In the genomic region with DNA sequence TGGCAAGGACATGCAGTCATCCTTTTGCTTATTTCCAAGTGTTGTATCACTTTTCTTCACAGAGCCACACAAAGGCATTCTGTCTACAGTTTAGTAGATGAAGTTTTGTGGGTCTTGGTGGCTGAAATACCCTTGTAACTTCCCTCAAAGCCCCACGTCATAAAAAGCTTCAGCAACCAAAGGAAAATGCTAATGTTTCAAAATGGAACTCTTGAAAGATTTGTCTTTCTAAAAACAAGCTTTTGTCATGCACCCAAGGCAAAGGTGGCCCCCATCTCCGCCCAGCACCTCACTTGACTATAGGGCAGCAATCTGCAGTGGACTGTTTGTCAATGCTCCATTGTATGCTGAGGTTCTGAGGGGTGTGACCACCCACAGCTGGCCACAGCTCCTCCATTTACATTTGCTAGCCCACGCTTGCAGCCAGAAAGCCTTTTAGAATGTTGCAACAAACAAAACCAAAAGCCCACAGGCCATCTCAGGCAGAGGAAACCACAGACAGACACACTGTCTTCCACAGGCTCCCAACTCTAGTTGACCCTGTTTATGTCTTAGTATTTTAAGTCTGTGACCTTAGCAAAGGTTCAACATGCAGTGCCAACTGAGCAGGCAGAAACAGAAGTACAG, we compare ENCODE assay signal across 11 cellular contexts.
DNase-seq lines count a peak whose midpoint lies in the region; ATAC-seq and TF ChIP-seq lines count a peak whose summit lies in the region.
"Had no signal": no experiment of that assay in that cellular context is flagged by ENCODE, and none has a peak within 500 bp of the region (broad histone marks: within the 10 kb centered on the region; RNA-seq: fewer than 3 reads in every experiment).

No MANE protein-coding gene starts in this region.

- TF ChIP-seq CTCF in GM12865 (IDR thresholded peaks at IDR 0.05; ENCODE audit: insufficient read depth, low read depth, low read length, missing control alignments), result no peak
- TF ChIP-seq CTCF in KMS-11 (conservative IDR thresholded peaks at IDR 0.05; ENCODE audit: low read depth, low read length), result no peak
- TF ChIP-seq CTCF in nephron progenitor cell (IDR thresholded peaks at IDR 0.05), result no peak
- no peak for TF ChIP-seq CTCF in BE2C (IDR thresholded peaks at IDR 0.05; ENCODE audit: low read depth, low read length)

- H4K20me1 ChIP-seq in KMS-11 (ENCODE audit: insufficient read depth), result no peaks in the 10 kb centered on the region

- H3K4me3 ChIP-seq in GM12865 (ENCODE audit: low read depth, low read length) (no peak overlapping the region), KMS-11 (IDR thresholded peaks at IDR 0.05; ENCODE audit: insufficient read depth, low read depth, low read length) (no peak overlapping the region), BE2C (ENCODE audit: low read depth, low read length) (no peak overlapping the region)
- H3K4me3 ChIP-seq: MG63, spleen had no signal

- peak overlapping the region; percentile 42 for H3K4me2 ChIP-seq in KMS-11

- H3K36me3 ChIP-seq in KMS-11 (ENCODE audit: insufficient read depth) (no peaks in the 10 kb centered on the region), BE2C (no peaks in the 10 kb centered on the region)
- H3K36me3 ChIP-seq: MG63, spleen had no signal

- no peak overlapping the region for H3K27ac ChIP-seq in KMS-11

- peak; percentile 24 for ATAC-seq in activated T-helper 17 cell treated with anti-CD3 and anti-CD28 coated beads, Interleukin-2, amount 50 U/mL, for 72 hours (replicated peaks)
- no peak for ATAC-seq in GM21529 (IDR thresholded peaks at IDR 0.05; ENCODE audit: unreplicated experiment)
- no peak for ATAC-seq in activated CD4-positive, CD25-positive, alpha-beta regulatory T cell treated with anti-CD3 and anti-CD28 coated beads, Interleukin-2, amount 50 U/mL, for 24 hours

- H3K27me3 ChIP-seq in KMS-11 (ENCODE audit: insufficient read depth, low read depth) (no peaks in the 10 kb centered on the region), BE2C (no peaks in the 10 kb centered on the region)
- H3K27me3 ChIP-seq: MG63, spleen had no signal

- no peak overlapping the region for H3K4me3 Mint-ChIP-seq in activated T-helper 17 cell treated with anti-CD3 and anti-CD28 coated beads, Interleukin-2, amount 50 U/mL, for 72 hours
- H3K4me3 Mint-ChIP-seq in nephron progenitor cell, result no peak overlapping the region

- no peaks in the 10 kb centered on the region for H3K27me3 Mint-ChIP-seq in activated T-helper 17 cell treated with anti-CD3 and anti-CD28 coated beads, Interleukin-2, amount 50 U/mL, for 72 hours
- H3K27me3 Mint-ChIP-seq in nephron progenitor cell (ENCODE audit: low read depth, poor library complexity), result no peaks in the 10 kb centered on the region

- H3K9ac ChIP-seq in KMS-11, result no peak overlapping the region

- H3K27ac Mint-ChIP-seq in activated T-helper 17 cell treated with anti-CD3 and anti-CD28 coated beads, Interleukin-2, amount 50 U/mL, for 72 hours, result no peak overlapping the region
- peak overlapping the region; percentile 29 for H3K27ac Mint-ChIP-seq in nephron progenitor cell

- H3K4me1 ChIP-seq in KMS-11 (ENCODE audit: low read depth, poor library complexity, severe bottlenecking), result peaks cover 17% of the 10 kb centered on the region
- no peaks in the 10 kb centered on the region for H3K4me1 ChIP-seq in BE2C

- DNase-seq in GM12865 (ENCODE audit: low read depth) (peak; percentile 43), nephron progenitor cell (no peak), BE2C (no peak)
- no peak for DNase-seq in activated naive CD4-positive, alpha-beta T cell treated with anti-CD3 and anti-CD28 coated beads, Interleukin-2, amount 50 U/mL, for 16 hours
- DNase-seq: kidney glomerular epithelial cell, MG63, spleen had no signal

- no peaks in the 10 kb centered on the region for H3K79me2 ChIP-seq in KMS-11 (ENCODE audit: insufficient read depth, low read depth)

- H3K36me3 Mint-ChIP-seq in activated T-helper 17 cell treated with anti-CD3 and anti-CD28 coated beads, Interleukin-2, amount 50 U/mL, for 72 hours (ENCODE audit: low read depth), result no peaks in the 10 kb centered on the region
- H3K36me3 Mint-ChIP-seq in nephron progenitor cell (ENCODE audit: low read depth), result no peaks in the 10 kb centered on the region

- no peak overlapping the region; the same call in 1 of the 2 replicates for H2AFZ ChIP-seq in KMS-11 (ENCODE audit: low read depth)

- H3K9me3 Mint-ChIP-seq in activated T-helper 17 cell treated with anti-CD3 and anti-CD28 coated beads, Interleukin-2, amount 50 U/mL, for 72 hours, result no peaks in the 10 kb centered on the region
- peaks cover 22% of the 10 kb centered on the region for H3K9me3 Mint-ChIP-seq in nephron progenitor cell

- H3K9me3 ChIP-seq in BE2C, result no peaks in the 10 kb centered on the region
- H3K9me3 ChIP-seq: MG63 had no signal

- H3K4me1 Mint-ChIP-seq in activated T-helper 17 cell treated with anti-CD3 and anti-CD28 coated beads, Interleukin-2, amount 50 U/mL, for 72 hours, result no peaks in the 10 kb centered on the region
- H3K4me1 Mint-ChIP-seq in nephron progenitor cell, result peaks cover 20% of the 10 kb centered on the region
